11 cellular contexts compared by ENCODE assay signal in the genomic region with DNA sequence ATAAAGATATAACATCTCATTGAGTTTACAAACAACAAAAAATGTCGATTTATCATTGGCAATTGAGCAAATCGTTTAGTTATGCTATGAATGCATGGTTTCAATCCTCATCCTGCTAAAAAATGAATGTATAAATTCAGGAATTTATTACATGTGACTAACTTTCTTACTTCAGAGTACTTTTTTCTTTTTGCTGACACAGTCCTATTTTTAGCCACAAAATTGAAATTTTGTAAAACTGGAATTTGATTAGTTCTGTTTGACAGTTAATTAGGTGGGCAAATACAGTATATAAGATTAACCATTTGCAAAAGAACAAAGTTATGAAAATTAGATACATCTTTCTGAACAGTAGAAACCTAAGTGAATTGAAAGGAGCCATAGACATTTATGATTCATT.
"Had no signal": no experiment of that assay in that cellular context is flagged by ENCODE, and none has a peak within 500 bp of the region (broad histone marks: within the 10 kb centered on the region; RNA-seq: fewer than 3 reads in every experiment).

No MANE protein-coding gene starts in this region.

- H3K9ac ChIP-seq: GM23248 had no signal

- H2AFZ ChIP-seq: GM23248, GM23338 had no signal

- H3K27ac ChIP-seq: GM23248 had no signal

- H3K4me1 ChIP-seq: HAP-1 had no signal

- H3K36me3 ChIP-seq: HAP-1 had no signal

- FAIRE-seq: H1, H54 had no signal

- H3K4me2 ChIP-seq: GM23338 had no signal

- DNase-seq: GM23248, GOT3, H7, H9, HCEC 1CT, HFFc6 had no signal

- H3K9me3 ChIP-seq: HAP-1 had no signal

- ATAC-seq: GM23338, HCT116 had no signal

- H3K4me3 ChIP-seq: GM23248, GM23338, HAP-1 had no signal
